Comparison of ENCODE assay signal across 20 cellular contexts in genomic region chr10:86769991-86770390, GRCh38. TPM values are rescaled to one million over a fixed set of nuclear protein-coding genes. Genes with fewer than 3 reads are reported as not detected.
DNase-seq lines count a peak whose midpoint lies in the region; ATAC-seq and TF ChIP-seq lines count a peak whose summit lies in the region.
"Had no signal": no experiment of that assay in that cellular context is flagged by ENCODE, and none has a peak within 500 bp of the region (broad histone marks: within the 10 kb centered on the region; RNA-seq: fewer than 3 reads in every experiment).

No MANE protein-coding gene starts in this region.

- peaks cover 0 to 35% of the 10 kb centered on the region in 2 donors for H3K4me1 ChIP-seq in right atrium auricular region

- no peak overlapping the region for H3K27ac ChIP-seq in right atrium auricular region

- no peaks in the 10 kb centered on the region for H3K36me3 ChIP-seq in right atrium auricular region
- H3K36me3 ChIP-seq: MG63 had no signal

- no peaks in the 10 kb centered on the region for H3K9me3 ChIP-seq in right atrium auricular region
- H3K9me3 ChIP-seq: MG63 had no signal

- peak overlapping the region; percentile 33 to 77 (median 62) for H3K27ac Mint-ChIP-seq in brain
- H3K27ac Mint-ChIP-seq in memory B cell = peak overlapping the region; percentile 38
- peak overlapping the region in 1 of 2 donors; percentile 29 for H3K27ac Mint-ChIP-seq in effector memory CD8-positive, alpha-beta T cell

- peak; percentile 10 for ATAC-seq in Right ventricle myocardium superior (ENCODE audit: poor library complexity)
- no peak for ATAC-seq in memory B cell (ENCODE audit: low read depth)
- ATAC-seq in effector memory CD8-positive, alpha-beta T cell (replicated peaks) = no peak
- no peak for ATAC-seq in GM21529 (IDR thresholded peaks at IDR 0.05; ENCODE audit: unreplicated experiment)
- ATAC-seq: CD8-positive, alpha-beta T cell; SK-N-SH treated with all-trans-retinoic acid at 6 μM for 48 hours had no signal

- H3K27me3 Mint-ChIP-seq in brain (no peaks in the 10 kb centered on the region), memory B cell (no peaks in the 10 kb centered on the region)
- no peaks in the 10 kb centered on the region for H3K27me3 Mint-ChIP-seq in effector memory CD8-positive, alpha-beta T cell

- H3K4me1 Mint-ChIP-seq in brain = peaks cover 89% of the 10 kb centered on the region
- H3K4me1 Mint-ChIP-seq in memory B cell = peaks cover 22% of the 10 kb centered on the region
- peaks cover 18 to 29% of the 10 kb centered on the region in 2 donors for H3K4me1 Mint-ChIP-seq in effector memory CD8-positive, alpha-beta T cell (ENCODE audit: low read depth in 2 of 2)

- no peak overlapping the region for H3K4me3 ChIP-seq in right atrium auricular region
- H3K4me3 ChIP-seq: MG63 had no signal

- DNase-seq in Right ventricle myocardium superior (no peak), right atrium auricular region (ENCODE audit: low spot score) (no peak), memory B cell (ENCODE audit: low spot score in 2 of 2) (no peak), NCI-H1930 (lab: John Stamatoyannopoulos, UW) (no peak), RPMI8226 (no peak)
- no peak for DNase-seq in effector memory CD8-positive, alpha-beta T cell
- DNase-seq: AML-193; C1 segment of cervical spinal cord; Calu3; CD8-positive, alpha-beta T cell; DMS153; MG63; NCI-H1417; NCI-H1694 treated with DMSO at 0.1 percent for 48 hours; NCI-H2107; NCI-H446 treated with DMSO at 0.1 percent for 48 hours; NCI-H526 treated with DMSO at 0.1 percent for 48 hours had no signal

- intact Hi-C loops in Right ventricle myocardium superior (cut with DNase I) = no loop called here

- H3K27me3 ChIP-seq in right atrium auricular region = no peaks in the 10 kb centered on the region
- H3K27me3 ChIP-seq: MG63 had no signal

- H3K9me3 Mint-ChIP-seq in brain = no peaks in the 10 kb centered on the region
- H3K9me3 Mint-ChIP-seq in memory B cell = no peaks in the 10 kb centered on the region
- H3K9me3 Mint-ChIP-seq in effector memory CD8-positive, alpha-beta T cell = no peaks in the 10 kb centered on the region
- H3K9me3 Mint-ChIP-seq: CD8-positive, alpha-beta T cell had no signal

- H3K4me3 Mint-ChIP-seq in brain (peak overlapping the region in 1 of 5 experiments; percentile 40), memory B cell (no peak overlapping the region)
- H3K4me3 Mint-ChIP-seq in effector memory CD8-positive, alpha-beta T cell = peak overlapping the region in 1 of 2 donors; percentile 36
- H3K4me3 Mint-ChIP-seq: CD8-positive, alpha-beta T cell had no signal

- TF ChIP-seq CTCF in right atrium auricular region (IDR thresholded peaks at IDR 0.05) = no peak
- no peak for TF ChIP-seq CTCF in brain (conservative IDR thresholded peaks at IDR 0.05)

- peaks cover 5% of the 10 kb centered on the region for H3K36me3 Mint-ChIP-seq in brain
- H3K36me3 Mint-ChIP-seq in memory B cell = peaks cover 1% of the 10 kb centered on the region
- peaks cover 4% of the 10 kb centered on the region for H3K36me3 Mint-ChIP-seq in effector memory CD8-positive, alpha-beta T cell (ENCODE audit: insufficient read depth)
- H3K36me3 Mint-ChIP-seq: CD8-positive, alpha-beta T cell had no signal

RNA-seq across cellular contexts. Expression of gene BMPR1A, which starts 13.6 kb away (rescaled TPM):
- 50.2 TPM for total RNA-seq in Right ventricle myocardium superior
- 10 to 100 TPM; 28.6 to 41.2 TPM for total RNA-seq in right atrium auricular region
- polyA plus RNA-seq in brain (ENCODE audit: insufficient read depth, low read depth, low replicate concordance) = 7.2 TPM
